In genomic region chr1:225937048-225937968, GRCh38 we compare ENCODE assay signal across 17 cellular contexts. TPM values are rescaled to one million over a fixed set of nuclear protein-coding genes. Genes with fewer than 3 reads are reported as not detected.
"Had no signal": no experiment of that assay in that cellular context is flagged by ENCODE, and none has a peak within 500 bp of the region (broad histone marks: within the 10 kb centered on the region; RNA-seq: fewer than 3 reads in every experiment).

No MANE protein-coding gene starts in this region.

- H3K27ac Mint-ChIP-seq: dendritic cell treated with granulocyte-macrophage colony-stimulating factor and Interleukin-4, amounts not matched to agents 40 ng/mL and 50 ng/mL, for 4 days; effector memory CD8-positive, alpha-beta T cell; memory B cell had no signal

- H3K9me3 ChIP-seq: heart left ventricle, left ventricle myocardium inferior, tibial artery had no signal

- H3K27me3 Mint-ChIP-seq: memory B cell; naive thymus-derived CD8-positive, alpha-beta T cell had no signal

- H3K36me3 Mint-ChIP-seq: memory B cell; naive thymus-derived CD8-positive, alpha-beta T cell had no signal

- H3K4me3 ChIP-seq: heart left ventricle, left ventricle myocardium inferior, skin epidermis, tibial artery had no signal

- FAIRE-seq: frontal cortex, urothelium cell line had no signal

- H3K27ac ChIP-seq: epithelial cell of prostate, heart left ventricle, left ventricle myocardium inferior, tibial artery had no signal

- H3K9me3 Mint-ChIP-seq: dendritic cell treated with granulocyte-macrophage colony-stimulating factor and Interleukin-4, amounts not matched to agents 40 ng/mL and 50 ng/mL, for 4 days; effector memory CD8-positive, alpha-beta T cell; memory B cell; naive thymus-derived CD8-positive, alpha-beta T cell had no signal

- ATAC-seq: effector memory CD8-positive, alpha-beta T cell; heart left ventricle; naive thymus-derived CD8-positive, alpha-beta T cell had no signal

- H3K4me1 Mint-ChIP-seq: memory B cell had no signal

- DNase-seq: activated CD4-positive, CD25-positive, alpha-beta regulatory T cell treated with anti-CD3 and anti-CD28 coated beads, Interleukin-2, amount 50 U/mL, for 72 hours; activated naive CD4-positive, alpha-beta T cell treated with Interleukin-2 at 50 U/mL for 16 hours; activated T-cell treated with anti-CD3 and anti-CD28 coated beads for 4 hours; anterior cingulate cortex; effector memory CD8-positive, alpha-beta T cell; heart left ventricle; left ventricle myocardium inferior; naive thymus-derived CD8-positive, alpha-beta T cell; stimulated activated CD4-positive, alpha-beta T cell treated with anti-CD3 and anti-CD28 coated beads, Interleukin-4, amount 100 ng/mL, for 24 hours; stimulated activated naive CD4-positive, alpha-beta T cell; tibial artery had no signal

- H3K27me3 ChIP-seq: heart left ventricle, tibial artery had no signal

- H3K36me3 ChIP-seq: heart left ventricle, left ventricle myocardium inferior, tibial artery had no signal

- H3K4me3 Mint-ChIP-seq: dendritic cell treated with granulocyte-macrophage colony-stimulating factor and Interleukin-4, amounts not matched to agents 40 ng/mL and 50 ng/mL, for 4 days; effector memory CD8-positive, alpha-beta T cell; memory B cell had no signal

RNA-seq across cellular contexts. Expression of gene LEFTY2, which starts 3.7 kb away (rescaled TPM):
- total RNA-seq: naive thymus-derived CD8-positive, alpha-beta T cell had no signal

RNA-seq across cellular contexts. Expression of gene LEFTY1, which starts 48.4 kb away (rescaled TPM):
- total RNA-seq: naive thymus-derived CD8-positive, alpha-beta T cell had no signal
